ENCODE assay signal across 8 cellular contexts in the genomic region with DNA sequence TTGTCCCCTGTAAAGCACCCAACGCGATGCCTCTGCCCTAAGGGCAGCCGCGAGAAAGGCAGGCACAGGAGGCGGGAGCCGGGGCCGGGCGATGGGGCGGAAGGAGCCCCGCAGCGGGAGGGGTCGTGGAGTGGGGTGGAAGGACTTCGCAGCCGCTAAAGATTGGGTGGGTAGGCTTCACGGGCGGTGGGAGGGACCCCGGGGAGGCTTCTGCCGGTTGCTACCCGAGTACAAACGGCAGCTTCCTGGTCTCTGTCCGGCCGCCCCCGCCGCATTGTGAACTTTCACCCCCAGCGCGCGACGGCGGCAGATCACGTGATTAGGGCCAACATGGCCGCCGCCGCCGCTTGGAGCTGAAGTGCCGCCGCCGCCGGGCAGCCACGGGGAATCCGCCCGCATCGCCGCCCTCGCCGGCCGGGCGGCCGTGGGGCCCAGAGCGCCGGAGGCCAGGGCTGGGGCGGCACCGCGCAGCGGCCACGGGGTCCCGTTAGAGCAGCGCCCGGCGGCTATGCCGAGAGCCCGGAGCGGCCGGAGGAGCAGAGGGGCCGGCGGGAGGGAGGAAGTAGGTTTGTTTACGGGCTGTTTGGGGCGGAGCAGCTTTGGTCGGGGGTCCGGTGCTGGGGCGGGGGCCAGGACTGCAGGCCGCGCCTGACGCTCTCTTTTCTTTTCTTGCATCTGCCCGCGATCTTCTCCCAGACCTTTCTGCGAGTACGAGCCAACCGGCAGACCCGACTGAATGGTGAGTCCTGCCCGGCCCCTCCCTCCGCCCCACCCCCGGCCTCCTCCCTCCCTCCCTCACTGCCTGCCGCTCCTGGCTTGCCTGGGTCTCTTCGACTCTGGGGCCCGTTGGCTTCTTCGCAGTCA. TPM values are rescaled to one million over a fixed set of nuclear protein-coding genes. Genes with fewer than 3 reads are reported as not detected.
DNase-seq lines count a peak whose midpoint lies in the region; ATAC-seq and TF ChIP-seq lines count a peak whose summit lies in the region.

No MANE protein-coding gene starts in this region.

- intact Hi-C loops in lower leg skin (cut with DNase I; ENCODE audit: low total_unique reads): no loop called here

- 1% methylated on average over 38 to 44 of the region's 86 CpGs for whole genome bisulfite sequencing in lower leg skin, 2 donors

- peak; percentile 95 for DNase-seq in AG20443 (ENCODE audit: low spot score)
- peak; percentile 78 for DNase-seq in NCI-H526 treated with DMSO at 0.1 percent for 48 hours (lab: John Stamatoyannopoulos, UW)
- peak; percentile 90 to 92 for DNase-seq in activated CD4-positive, alpha-beta T cell treated with anti-CD3 and anti-CD28 coated beads, Interleukin-2, amount 50 U/mL, for 48 hours
- DNase-seq in dermis microvascular lymphatic vessel endothelial cell (ENCODE audit: low read depth in 2 of 2): peak; percentile 51 to 92
- peak; percentile 86 to 98 for DNase-seq in lower leg skin (ENCODE audit: low spot score in 2 of 2)
- DNase-seq in stimulated activated CD4-positive, alpha-beta T cell treated with anti-CD3 and anti-CD28 coated beads, Interleukin-4, amount 100 ng/mL, for 4 hours: peak; percentile 91 to 92

- TF ChIP-seq CTCF in lower leg skin (IDR thresholded peaks at IDR 0.05): no peak

- ATAC-seq in HG03432 (IDR thresholded peaks at IDR 0.05; ENCODE audit: unreplicated experiment): peak; percentile 73

- TF ChIP-seq POLR2A in GM19193 (IDR thresholded peaks at IDR 0.05; ENCODE audit: extremely low read depth, insufficient read depth, insufficient read length) (peak; percentile 86), lower leg skin (IDR thresholded peaks at IDR 0.05) (peak in 1 of 2 donors; percentile 53)

- peak overlapping the region; percentile 76 for H3K4me3 ChIP-seq in lower leg skin (ENCODE audit: low read depth, poor library complexity, severe bottlenecking)

RNA-seq across cellular contexts. Expression of gene TMEM53, which starts 42.4 kb away (rescaled TPM):
- total RNA-seq in dermis microvascular lymphatic vessel endothelial cell (4.0 and 4.7 TPM in 2 replicates), lower leg skin (10 to 100 TPM in 2 of 4 donors, 1 to 10 TPM in 2; 5.2 to 23.4 (median 9.9) TPM)

RNA-seq across cellular contexts. Expression of gene ARMH1, which starts 42.6 kb away (rescaled TPM):
- total RNA-seq in dermis microvascular lymphatic vessel endothelial cell: 0.13 TPM in 1 of 2 replicates, not detected in the other
- total RNA-seq in lower leg skin: 1 to 10 TPM in 1 of 4 donors, not detected in 3; 2.7 TPM

Comparison
In these comparisons a context has a peak if more than half of its experiments do, and no peak if none do; other contexts are left out.
1. Peak in every context shown above with its lines: DNase-seq, ATAC-seq and H3K4me3 ChIP-seq.